ENCODE assay signal across 8 cellular contexts in the genomic region with DNA sequence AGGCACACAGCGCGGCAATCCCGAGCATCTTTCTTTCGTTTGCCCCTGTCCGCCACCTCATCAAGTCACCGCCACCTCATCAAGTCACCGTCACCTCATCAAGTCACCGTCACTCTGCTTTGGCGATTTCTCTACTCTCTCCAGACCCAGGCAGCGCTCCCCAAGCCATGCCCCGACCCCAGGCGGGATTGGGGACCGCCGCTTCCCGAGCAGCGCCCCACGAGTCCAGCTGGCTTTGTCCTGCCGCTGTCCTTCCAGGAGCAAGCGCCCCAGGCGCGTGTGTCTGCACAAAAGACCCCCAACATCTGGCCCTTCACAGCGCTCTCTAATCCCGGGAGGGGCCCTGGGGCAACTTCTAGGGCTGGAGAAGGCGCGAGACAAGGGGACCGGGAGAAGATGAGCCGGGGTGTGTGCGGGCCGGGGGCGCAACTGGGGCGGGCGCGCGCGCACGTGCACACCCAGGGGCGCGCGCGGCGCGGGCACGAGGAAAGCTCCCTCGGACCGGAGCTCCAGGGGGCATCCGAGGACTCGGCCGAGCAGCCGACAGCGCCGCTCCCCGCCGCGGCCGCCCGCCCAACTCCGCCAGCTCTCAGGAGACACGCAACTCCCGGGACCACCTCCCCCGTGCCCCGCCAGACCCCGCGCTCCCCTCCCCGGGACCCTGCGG. TPM values are rescaled to one million over a fixed set of nuclear protein-coding genes. Genes with fewer than 3 reads are reported as not detected.
DNase-seq lines count a peak whose midpoint lies in the region; ATAC-seq, FAIRE-seq and TF ChIP-seq lines count a peak whose summit lies in the region.

No MANE protein-coding gene starts in this region.

- TF ChIP-seq RAD21 in H1 (IDR thresholded peaks at IDR 0.05 in 1 of 2, conservative IDR thresholded peaks at IDR 0.05 in 1 of 2; ENCODE audit: low read depth in 2 of 2, low read length in 2 of 2): no peak

- no peak for FAIRE-seq in H1 (lab: Jason Lieb, UNC)

- peak; percentile 64 for DNase-seq in Calu3
- peak; percentile 22 for DNase-seq in KBM-7
- DNase-seq in activated CD4-positive, alpha-beta T cell treated with anti-CD3 and anti-CD28 coated beads, Interleukin-2, amount 50 U/mL, for 48 hours: peak; percentile 31 to 37
- peak in 1 of 2 experiments; percentile 77 for DNase-seq in H1 (ENCODE audit: low read depth in 1 of 2, low spot score in 2 of 2)
- DNase-seq in substantia nigra (lab: John Stamatoyannopoulos, UW): peak in 39 of 49 donors; percentile 14 to 86 (median 43)
- no peak for DNase-seq in inferior parietal cortex (ENCODE audit: extremely low spot score)

- TF ChIP-seq CTCF in Calu3 (IDR thresholded peaks at IDR 0.05; ENCODE audit: unreplicated experiment) (no peak), H1 (IDR thresholded peaks at IDR 0.05; ENCODE audit: control extremely low read depth in 1 of 3, insufficient read depth in 1 of 3, low read depth in 1 of 3, low read length in 3 of 3) (no peak)

- no peak overlapping the region for H2BK20ac ChIP-seq in H1 (ENCODE audit: low read length)

- no peak overlapping the region for H2AK5ac ChIP-seq in H1 (ENCODE audit: low read depth, low read length)

- peak overlapping the region; percentile 87 to 99 for H3K4me2 ChIP-seq in H1 (ENCODE audit: insufficient read depth in 1 of 2, low read depth in 2 of 2, low read length in 2 of 2)

- H3K4me3 ChIP-seq in H1 (ENCODE audit: extremely low read depth in 1 of 4, insufficient read depth in 2 of 4, low read depth in 3 of 4, low read length in 4 of 4) (peak overlapping the region; percentile 61 to 95 (median 74)), mesodermal cell (ENCODE audit: extremely low read depth, insufficient read depth, low read length, poor library complexity, severe bottlenecking) (peak overlapping the region; percentile 72)

- BruUV-seq in Calu3 (replicated peaks; lab: Mats Ljungman, UMichigan): no TSS peak

- peaks cover 16% of the 10 kb centered on the region for H3K4me1 Mint-ChIP-seq in Calu3 (ENCODE audit: low read depth, unreplicated experiment)

- no peaks in the 10 kb centered on the region for H3K79me1 ChIP-seq in H1 (ENCODE audit: low read depth, low read length)

- H3K27me3 Mint-ChIP-seq in Calu3 (ENCODE audit: unreplicated experiment): peaks cover 27% of the 10 kb centered on the region

- TF ChIP-seq POLR2A in H1 (IDR thresholded peaks at IDR 0.05; ENCODE audit: control extremely low read depth in 1 of 2, low read depth in 2 of 2, low read length in 2 of 2): no peak

- no peak overlapping the region for H2BK120ac ChIP-seq in H1 (replicated peaks; ENCODE audit: low read depth, low read length)

- H3K14ac ChIP-seq in H1 (ENCODE audit: insufficient read length): no peak overlapping the region

- H3K36me3 Mint-ChIP-seq in Calu3 (ENCODE audit: insufficient read depth, unreplicated experiment): peaks cover 24% of the 10 kb centered on the region

- no peak overlapping the region for H2BK5ac ChIP-seq in H1 (ENCODE audit: low read depth, low read length)

- H3K9me3 Mint-ChIP-seq in Calu3 (ENCODE audit: low read depth, unreplicated experiment): no peaks in the 10 kb centered on the region

- H4K8ac ChIP-seq in H1 (ENCODE audit: extremely low read depth, insufficient read depth, low read length): no peak overlapping the region; the same call in 1 of the 2 replicates

- in situ Hi-C loops in KBM-7 (cut with MboI; ENCODE audit: low pct_unique_long_range_greater_than_20kb, low sequenced_read_pairs): no loop called here

- H3K9ac ChIP-seq in H1 (replicated peaks in 1 of 4; ENCODE audit: extremely low read depth in 1 of 4, low read depth in 3 of 4, low read length in 3 of 4): peak overlapping the region; percentile 16 to 58 (median 36); a peak in 6 of 7 replicates

- 3% methylated on average over 25 of the region's 65 CpGs; no CpG with 5 or more reads in 1 of the 2 experiments for WGBS in H1 (ENCODE audit: extremely low coverage in 1 of 2, insufficient coverage in 1 of 2, insufficient read length in 1 of 2, insufficient replicate concordance in 2 of 2, low coverage in 1 of 2, low lambda C conversion rate in 2 of 2, missing lambda C conversion rate in 1 of 2), 2 experiments
- WGBS in mesodermal cell (ENCODE audit: insufficient coverage in 2 of 2), 2 experiments: 0 to 1% methylated on average over 38 to 50 of the region's 65 CpGs

- no peaks in the 10 kb centered on the region for H3K36me3 ChIP-seq in H1 (ENCODE audit: control insufficient read depth in 2 of 4, insufficient read depth in 4 of 4, low read length in 3 of 4)
- peaks cover 44% of the 10 kb centered on the region for H3K36me3 ChIP-seq in mesodermal cell (ENCODE audit: control insufficient read depth, insufficient read depth, low read length)

- peak; percentile 15 for ATAC-seq in GM21529 (IDR thresholded peaks at IDR 0.05; ENCODE audit: unreplicated experiment)

- H3K23me2 ChIP-seq in H1 (ENCODE audit: low read depth, low read length): peaks cover 13% of the 10 kb centered on the region; the same call in 1 of the 2 replicates

- peak overlapping the region; percentile 27 for H3K4ac ChIP-seq in H1 (replicated peaks; ENCODE audit: insufficient read length, low read depth, low read length)

- H4K5ac ChIP-seq in H1 (ENCODE audit: insufficient read length, low read depth, low read length): no peak overlapping the region

- H2BK12ac ChIP-seq in H1 (ENCODE audit: low read depth, low read length): peak overlapping the region; percentile 78; the same call in 1 of the 2 replicates

- H3K4me3 Mint-ChIP-seq in Calu3 (ENCODE audit: low read depth, unreplicated experiment): peak overlapping the region; percentile 82

- no peak overlapping the region for H3K23ac ChIP-seq in H1 (ENCODE audit: insufficient read length)

- H4K20me1 ChIP-seq in H1 (replicated peaks in 1 of 2; ENCODE audit: control insufficient read depth in 1 of 2, insufficient read depth in 2 of 2, low read length in 2 of 2): peaks cover 3 to 4% of the 10 kb centered on the region in 2 experiments

- no peak overlapping the region for H3K27ac Mint-ChIP-seq in Calu3 (ENCODE audit: unreplicated experiment)

- H3K27ac ChIP-seq in H1 (ENCODE audit: low read depth, low read length): no peak overlapping the region
- H3K27ac ChIP-seq in mesodermal cell (ENCODE audit: low read depth, low read length, severe bottlenecking): peak overlapping the region; percentile 59
- peak overlapping the region; percentile 71 for H3K27ac ChIP-seq in substantia nigra (ENCODE audit: low read depth, low read length, poor library complexity, severe bottlenecking)

- peak overlapping the region; percentile 14 for H3K56ac ChIP-seq in H1 (replicated peaks; ENCODE audit: insufficient read length, low read depth, low read length)

- H2AFZ ChIP-seq in H1 (ENCODE audit: low read length): peak overlapping the region; percentile 57; the same call in 1 of the 2 replicates

- H3K27me3 ChIP-seq in H1 (replicated peaks in 1 of 4; ENCODE audit: control insufficient read depth in 3 of 4, extremely low read depth in 1 of 4, insufficient read depth in 3 of 4, low read length in 3 of 4): peaks cover 12 to 30% (median 23%) of the 10 kb centered on the region in 4 experiments

- no peak overlapping the region for H2BK15ac ChIP-seq in H1 (ENCODE audit: low read length)

- H3K18ac ChIP-seq in H1 (ENCODE audit: extremely low read depth, low read length): peak overlapping the region; percentile 83; the same call in 1 of the 2 replicates

- no peak for TF ChIP-seq EP300 in H1 (IDR thresholded peaks at IDR 0.05; ENCODE audit: borderline replicate concordance in 1 of 2, low read depth in 2 of 2, low read length in 2 of 2)

- CTCF ChIA-PET in Calu3 (lab: Charles Lee): interaction anchor here (0.6 to 2.0 kb wide), 5 partner anchors 33 to 571 kb away, joined by 3 to 6 read pairs (median 5); no protein-coding TSS in a partner anchor
- CTCF ChIA-PET in H1 (lab: Charles Lee; ENCODE audit: partially characterized antibody): interaction anchor here (1.1 to 1.8 kb wide), 3 partner anchors 9 to 256 kb away, joined by 3 to 6 read pairs (median 5); no protein-coding TSS in a partner anchor

- H3K4me1 ChIP-seq in H1 (replicated peaks in 1 of 4; ENCODE audit: control insufficient read depth in 3 of 4, insufficient read depth in 4 of 4, low read length in 3 of 4): peaks cover 0 to 5% (median 3%) of the 10 kb centered on the region in 4 experiments; a peak in 5 of 7 replicates
- peaks cover 28% of the 10 kb centered on the region for H3K4me1 ChIP-seq in mesodermal cell (ENCODE audit: control insufficient read depth, insufficient read depth, low read length, poor library complexity, severe bottlenecking)

- H3K79me2 ChIP-seq in H1 (ENCODE audit: control insufficient read depth in 1 of 2, insufficient read depth in 2 of 2, low read length in 2 of 2): no peaks in the 10 kb centered on the region

- H4K91ac ChIP-seq in H1 (replicated peaks; ENCODE audit: insufficient read length, low read length): no peak overlapping the region

- intact Hi-C loops in Calu3 (cut with micrococcal nuclease; ENCODE audit: unreplicated experiment): no loop called here

- POLR2A ChIA-PET in H1 (lab: Charles Lee; ENCODE audit: partially characterized antibody): no interaction called here

- no peaks in the 10 kb centered on the region for H3K9me3 ChIP-seq in H1 (ENCODE audit: insufficient read depth in 2 of 2, low read depth in 1 of 2, low read length in 1 of 2)
- H3K9me3 ChIP-seq in mesodermal cell (ENCODE audit: control insufficient read depth, low read length): no peaks in the 10 kb centered on the region

TF ChIP-seq in H1, 55 proteins besides CTCF, POLR2A, EP300 and RAD21 (continues in another document):
- TF ChIP-seq EZH2 (IDR thresholded peaks at IDR 0.05; ENCODE audit: low read depth, low read length, severe bottlenecking) (peak; percentile 44), KDM4A (IDR thresholded peaks at IDR 0.05; ENCODE audit: low read depth, low read length, severe bottlenecking) (peak; percentile 87), RNF2 (IDR thresholded peaks at IDR 0.05; ENCODE audit: borderline replicate concordance, low read depth, low read length, missing control alignments, poor library complexity, severe bottlenecking) (peak; percentile 19), SIN3A (conservative IDR thresholded peaks at IDR 0.05 in 1 of 2, IDR thresholded peaks at IDR 0.05 in 1 of 2; ENCODE audit: low read depth in 1 of 2, low read length in 2 of 2) (peak in 1 of 2 experiments; percentile 56; a peak in 1 of 4 replicates), ASH2L (IDR thresholded peaks at IDR 0.05; ENCODE audit: low read length) (peak; percentile 59)

RNA-seq across cellular contexts. Expression of a gene that starts 0.6 kb away (rescaled TPM):
- 1.0 TPM in 2 replicates for total RNA-seq in Calu3 (2022)
- 2.2 and 2.7 TPM in 2 replicates for total RNA-seq in H1 (2021; fragmentation: NEBNext Ultra II Directional; extraction: Animal tissue kit (Norgen Biotek cat#: 25700))
- 1.1 and 1.7 TPM in 2 replicates for polyA plus RNA-seq in H1 (2011; rRNA removed)
- polyA plus RNA-seq in H1 (2011; cell fraction: cytosol; rRNA removed): 0.92 TPM
- 1.1 TPM for polyA plus RNA-seq in H1 (2011; cell fraction: nucleus; rRNA removed)
- polyA plus RNA-seq in H1 (2012, experiment 1 of 2): 0.29 to 0.99 TPM (median 0.70 TPM) in 4 replicates
- polyA plus RNA-seq in H1 (2012, experiment 2 of 2): 0.03 TPM
- 0.69 TPM for polyA plus RNA-seq in H1 (2013, experiment 1 of 2)
- polyA plus RNA-seq in H1 (2013, experiment 2 of 2): 0.46 TPM
- 5.6 and 7.6 TPM in 2 replicates for polyA minus RNA-seq in H1 (2011; rRNA and poly(A)+ RNA removed)
- polyA minus RNA-seq in H1 (2011; cell fraction: cytosol; rRNA and poly(A)+ RNA removed): 0.81 TPM
- polyA minus RNA-seq in H1 (2011; cell fraction: nucleus; rRNA and poly(A)+ RNA removed): 4.8 TPM
- 23.6 TPM for polyA plus RNA-seq in mesodermal cell (2013, experiment 1 of 2)
- 18.3 TPM for polyA plus RNA-seq in mesodermal cell (2013, experiment 2 of 2)
